Comparison of ENCODE assay signal across 34 cellular contexts in the genomic region with DNA sequence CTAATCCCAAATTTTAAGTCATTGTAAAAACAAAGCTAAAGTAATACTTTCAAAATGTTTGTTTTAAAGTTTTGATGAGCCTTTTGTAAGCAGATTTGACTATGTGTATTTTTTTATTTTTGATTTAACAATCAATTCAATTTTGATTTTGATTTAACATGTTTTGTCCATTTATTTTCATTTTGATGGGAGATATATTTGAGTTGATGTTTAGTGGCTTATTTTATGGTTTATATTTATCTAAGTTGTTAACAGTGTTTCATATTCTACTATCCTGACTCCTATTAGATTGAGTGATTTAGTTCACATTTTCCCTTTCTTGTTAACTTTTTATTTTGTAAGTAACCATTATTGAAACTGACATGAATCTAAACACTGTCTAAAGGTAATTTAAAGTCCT.
"Had no signal": no experiment of that assay in that cellular context is flagged by ENCODE, and none has a peak within 500 bp of the region (broad histone marks: within the 10 kb centered on the region; RNA-seq: fewer than 3 reads in every experiment).

No MANE protein-coding gene starts in this region.

- H3K4me3 ChIP-seq: MG63 had no signal

- H3K27ac ChIP-seq: KMS-11 had no signal

- DNase-seq: Karpas-422, Kasumi-1, MG63, MM.1S, MV-4-11, NCI-H1048, NCI-H1092, NCI-H1092 treated with DMSO at 0.1 percent for 48 hours, NCI-H1105, NCI-H1105 treated with DMSO at 0.1 percent for 48 hours, NCI-H1417, NCI-H1417 treated with DMSO at 0.1 percent for 48 hours, NCI-H1436, NCI-H1436 treated with DMSO at 0.1 percent for 48 hours, NCI-H146, NCI-H1694, NCI-H1694 treated with DMSO at 0.1 percent for 48 hours, NCI-H187, NCI-H187 treated with DMSO at 0.1 percent for 48 hours, NCI-H1930, NCI-H2029, NCI-H2029 treated with DMSO at 0.1 percent for 48 hours, NCI-H2081, NCI-H2081 treated with DMSO at 0.1 percent for 48 hours, NCI-H2107, NCI-H2171, NCI-H2171 treated with DMSO at 0.1 percent for 48 hours, NCI-H2227 treated with DMSO at 0.1 percent for 48 hours, NCI-H226, NCI-H345, NCI-H446, NCI-H446 treated with DMSO at 0.1 percent for 48 hours, NCI-H510A had no signal

- H3K36me3 ChIP-seq: MG63 had no signal

- H3K27me3 ChIP-seq: MG63 had no signal
